ENCODE assay signal across 25 cellular contexts in the genomic region with DNA sequence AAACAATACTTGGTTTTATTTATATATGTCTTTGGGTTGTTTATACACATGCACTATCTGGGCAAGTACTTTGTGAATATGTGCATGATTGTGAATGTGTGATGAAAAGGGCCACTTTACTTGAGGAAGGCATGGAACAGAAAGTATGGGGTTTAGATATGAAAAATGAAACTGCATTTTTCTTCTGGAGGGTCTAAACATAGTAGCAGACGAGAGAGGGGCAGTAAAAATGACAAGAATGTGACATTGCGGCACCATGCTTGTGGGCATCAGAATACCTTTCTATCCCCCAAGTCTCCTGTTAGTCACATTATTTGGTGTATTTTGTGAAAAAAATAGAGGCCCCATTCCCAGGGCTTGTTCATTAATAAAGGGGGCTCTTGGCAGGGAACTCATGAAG. TPM values are rescaled to one million over a fixed set of nuclear protein-coding genes. Genes with fewer than 3 reads are reported as not detected.
DNase-seq lines count a peak whose midpoint lies in the region; ATAC-seq and TF ChIP-seq lines count a peak whose summit lies in the region.
"Had no signal": no experiment of that assay in that cellular context is flagged by ENCODE, and none has a peak within 500 bp of the region (broad histone marks: within the 10 kb centered on the region; RNA-seq: fewer than 3 reads in every experiment).

No MANE protein-coding gene starts in this region.

- H2AFZ ChIP-seq in GM23338 (no peak overlapping the region), neural progenitor cell (replicated peaks) (no peak overlapping the region), mammary epithelial cell (ENCODE audit: low read depth, low read length) (no peak overlapping the region)

- peaks cover 50% of the 10 kb centered on the region for H3K4me1 ChIP-seq in GM23338 (ENCODE audit: insufficient read depth)
- peaks cover 44% of the 10 kb centered on the region for H3K4me1 ChIP-seq in neural progenitor cell
- peaks cover 3% of the 10 kb centered on the region for H3K4me1 ChIP-seq in mammary epithelial cell (ENCODE audit: insufficient read depth, low read length)
- H3K4me1 ChIP-seq: psoas muscle, suprapubic skin had no signal

- ATAC-seq in GM23338 (no peak), HG03520 (IDR thresholded peaks at IDR 0.05; ENCODE audit: unreplicated experiment) (no peak)
- ATAC-seq: gastrocnemius medialis, psoas muscle had no signal

- dilution Hi-C loops in mammary epithelial cell (cut with HindIII; ENCODE audit: low sequenced_read_pairs) = no loop called here

- no peaks in the 10 kb centered on the region for H3K9me3 Mint-ChIP-seq in activated CD4-positive, alpha-beta memory T cell treated with anti-CD3 and anti-CD28 coated beads for 36 hours
- H3K9me3 Mint-ChIP-seq in activated CD4-positive, alpha-beta memory T cell treated with anti-CD3 and anti-CD28 coated beads, Interleukin-2, amount 10 ng/mL, durations not matched to agents 7 days and 5 days = no peaks in the 10 kb centered on the region
- H3K9me3 Mint-ChIP-seq in GM23338 (no peaks in the 10 kb centered on the region), neural progenitor cell (no peaks in the 10 kb centered on the region)
- no peaks in the 10 kb centered on the region for H3K9me3 Mint-ChIP-seq in activated naive CD8-positive, alpha-beta T cell treated with anti-CD3 and anti-CD28 coated beads for 36 hours
- H3K9me3 Mint-ChIP-seq: dendritic cell treated with granulocyte-macrophage colony-stimulating factor and Interleukin-4, amounts not matched to agents 40 ng/mL and 50 ng/mL, for 4 days; WTC11 had no signal

- BruUV-seq in mammary epithelial cell (replicated peaks; lab: Mats Ljungman, UMichigan) = no TSS peak

- peaks cover 31% of the 10 kb centered on the region for H3K4me1 Mint-ChIP-seq in activated CD4-positive, alpha-beta memory T cell treated with anti-CD3 and anti-CD28 coated beads for 36 hours (ENCODE audit: low read depth)
- peaks cover 10% of the 10 kb centered on the region for H3K4me1 Mint-ChIP-seq in activated CD4-positive, alpha-beta memory T cell treated with anti-CD3 and anti-CD28 coated beads, Interleukin-2, amount 10 ng/mL, durations not matched to agents 7 days and 5 days
- H3K4me1 Mint-ChIP-seq in GM23338 (peaks cover 55% of the 10 kb centered on the region), neural progenitor cell (peaks cover 39% of the 10 kb centered on the region)
- peaks cover 35% of the 10 kb centered on the region for H3K4me1 Mint-ChIP-seq in activated naive CD8-positive, alpha-beta T cell treated with anti-CD3 and anti-CD28 coated beads for 36 hours

- H3K27ac Mint-ChIP-seq in activated CD4-positive, alpha-beta memory T cell treated with anti-CD3 and anti-CD28 coated beads for 36 hours = peak overlapping the region; percentile 56
- no peak overlapping the region for H3K27ac Mint-ChIP-seq in activated CD4-positive, alpha-beta memory T cell treated with anti-CD3 and anti-CD28 coated beads, Interleukin-2, amount 10 ng/mL, durations not matched to agents 7 days and 5 days
- H3K27ac Mint-ChIP-seq in GM23338 (no peak overlapping the region), neural progenitor cell (no peak overlapping the region)
- peak overlapping the region; percentile 26 for H3K27ac Mint-ChIP-seq in activated naive CD8-positive, alpha-beta T cell treated with anti-CD3 and anti-CD28 coated beads for 36 hours
- H3K27ac Mint-ChIP-seq: dendritic cell treated with granulocyte-macrophage colony-stimulating factor and Interleukin-4, amounts not matched to agents 40 ng/mL and 50 ng/mL, for 4 days had no signal

- TF ChIP-seq CTCF in GM23338 (conservative IDR thresholded peaks at IDR 0.05; ENCODE audit: low read depth in 2 of 2) = no peak
- TF ChIP-seq CTCF in neural progenitor cell (IDR thresholded peaks at IDR 0.05) = no peak
- TF ChIP-seq CTCF in mammary epithelial cell (conservative IDR thresholded peaks at IDR 0.05 in 1 of 2, IDR thresholded peaks at IDR 0.05 in 1 of 2; ENCODE audit: extremely low read depth in 1 of 2, insufficient read depth in 1 of 2, low read depth in 1 of 2, low read length in 2 of 2) = no peak

- H3K27me3 ChIP-seq in GM23338 (ENCODE audit: insufficient read depth) = peaks cover 3% of the 10 kb centered on the region; the same call in 1 of the 2 replicates
- no peaks in the 10 kb centered on the region for H3K27me3 ChIP-seq in neural progenitor cell
- H3K27me3 ChIP-seq in mammary epithelial cell (ENCODE audit: insufficient read depth, low read length) = no peaks in the 10 kb centered on the region
- H3K27me3 ChIP-seq: gastrocnemius medialis, suprapubic skin had no signal

- H3K9me3 ChIP-seq in neural progenitor cell (ENCODE audit: low read depth) = no peaks in the 10 kb centered on the region
- no peaks in the 10 kb centered on the region for H3K9me3 ChIP-seq in mammary epithelial cell (replicated peaks; ENCODE audit: insufficient read depth, low read length)
- H3K9me3 ChIP-seq: gastrocnemius medialis, psoas muscle, SK-N-SH, suprapubic skin had no signal

- no peak overlapping the region for H3K4me3 ChIP-seq in GM23338
- peak overlapping the region; percentile 8 for H3K4me3 ChIP-seq in neural progenitor cell
- H3K4me3 ChIP-seq in mammary epithelial cell (replicated peaks in 1 of 3; ENCODE audit: insufficient read depth in 1 of 3, low read depth in 2 of 3, low read length in 3 of 3) = no peak overlapping the region
- H3K4me3 ChIP-seq: gastrocnemius medialis, psoas muscle, suprapubic skin had no signal

- no peak overlapping the region for H3K27ac ChIP-seq in GM23338 (ENCODE audit: low read depth)
- H3K27ac ChIP-seq in neural progenitor cell = no peak overlapping the region
- H3K27ac ChIP-seq in mammary epithelial cell (ENCODE audit: insufficient read depth, low read depth, low read length) = no peak overlapping the region
- H3K27ac ChIP-seq: psoas muscle, RWPE1, suprapubic skin had no signal

- H3K4me2 ChIP-seq in GM23338 (peak overlapping the region; percentile 14; the same call in 1 of the 2 replicates), neural progenitor cell (peak overlapping the region; percentile 67), mammary epithelial cell (ENCODE audit: insufficient read depth, low read depth, low read length) (no peak overlapping the region)
- H3K4me2 ChIP-seq: SK-N-SH had no signal

- H3K4me3 Mint-ChIP-seq in activated CD4-positive, alpha-beta memory T cell treated with anti-CD3 and anti-CD28 coated beads for 36 hours = no peak overlapping the region
- no peak overlapping the region for H3K4me3 Mint-ChIP-seq in activated CD4-positive, alpha-beta memory T cell treated with anti-CD3 and anti-CD28 coated beads, Interleukin-2, amount 10 ng/mL, durations not matched to agents 7 days and 5 days
- H3K4me3 Mint-ChIP-seq in GM23338 (no peak overlapping the region), neural progenitor cell (no peak overlapping the region)
- H3K4me3 Mint-ChIP-seq in activated naive CD8-positive, alpha-beta T cell treated with anti-CD3 and anti-CD28 coated beads for 36 hours = no peak overlapping the region
- H3K4me3 Mint-ChIP-seq: dendritic cell treated with granulocyte-macrophage colony-stimulating factor and Interleukin-4, amounts not matched to agents 40 ng/mL and 50 ng/mL, for 4 days; WTC11 had no signal

- DNase-seq in activated CD4-positive, alpha-beta memory T cell treated with anti-CD3 and anti-CD28 coated beads for 36 hours = peak; percentile 0
- DNase-seq in activated CD4-positive, alpha-beta memory T cell treated with anti-CD3 and anti-CD28 coated beads, Interleukin-2, amount 10 ng/mL, durations not matched to agents 7 days and 5 days = no peak
- DNase-seq in GM23338 (ENCODE audit: low spot score) = no peak
- DNase-seq in activated naive CD8-positive, alpha-beta T cell treated with anti-CD3 and anti-CD28 coated beads for 36 hours = no peak
- no peak for DNase-seq in neural progenitor cell (ENCODE audit: low spot score)
- DNase-seq in T-helper 1 cell = no peak
- no peak for DNase-seq in mammary epithelial cell
- DNase-seq: activated CD4-positive, alpha-beta T cell treated with anti-CD3 and anti-CD28 coated beads, Interleukin-2, amount 50 U/mL, for 48 hours; activated naive CD4-positive, alpha-beta T cell treated with Interleukin-2 at 50 U/mL for 16 hours; activated T-cell treated with anti-CD3 and anti-CD28 coated beads for 4 hours; AML-193; aorta; gastrocnemius medialis; GDM1; hypothalamus; NCI-H1694; NCI-H2171 treated with DMSO at 0.1 percent for 48 hours; NCI-H526; psoas muscle; SK-N-SH had no signal

- CTCF ChIA-PET in activated CD4-positive, alpha-beta memory T cell treated with anti-CD3 and anti-CD28 coated beads for 36 hours (lab: Charles Lee) = interaction anchor here (0.6 to 5.1 kb wide), 3 partner anchors 9 to 484 kb away, joined by 6 to 17 read pairs (median 7); no protein-coding TSS in a partner anchor
- CTCF ChIA-PET in activated CD4-positive, alpha-beta memory T cell treated with anti-CD3 and anti-CD28 coated beads, Interleukin-2, amount 10 ng/mL, durations not matched to agents 7 days and 5 days (lab: Charles Lee) = interaction anchor here (1.2 to 3.2 kb wide), 2 partner anchors 10 to 18 kb away, joined by 3 to 12 read pairs; no protein-coding TSS in a partner anchor
- CTCF ChIA-PET in mammary epithelial cell (lab: Charles Lee; ENCODE audit: low non-redundant PET) = interaction anchor here (0.6 kb wide), 1 partner anchor 281 kb away, joined by 5 read pairs; no protein-coding TSS in a partner anchor

- 87% methylated on average over 2 of the region's 2 CpGs for WGBS in mammary epithelial cell (ENCODE audit: low coverage, missing lambda C conversion rate)

- intact Hi-C loops in activated CD4-positive, alpha-beta memory T cell treated with anti-CD3 and anti-CD28 coated beads for 36 hours (cut with micrococcal nuclease) = no loop called here
- intact Hi-C loops in mammary epithelial cell (cut with micrococcal nuclease) = no loop called here

- H4K20me1 ChIP-seq in GM23338 (replicated peaks; ENCODE audit: insufficient read depth) = no peaks in the 10 kb centered on the region
- no peaks in the 10 kb centered on the region for H4K20me1 ChIP-seq in neural progenitor cell (ENCODE audit: low read depth)
- no peaks in the 10 kb centered on the region for H4K20me1 ChIP-seq in mammary epithelial cell (ENCODE audit: insufficient read depth, low read length)

- POLR2A ChIA-PET in activated CD4-positive, alpha-beta memory T cell treated with anti-CD3 and anti-CD28 coated beads for 36 hours (lab: Charles Lee) = no interaction called here
- POLR2A ChIA-PET in activated CD4-positive, alpha-beta memory T cell treated with anti-CD3 and anti-CD28 coated beads, Interleukin-2, amount 10 ng/mL, durations not matched to agents 7 days and 5 days (lab: Charles Lee) = no interaction called here

- no peaks in the 10 kb centered on the region for H3K27me3 Mint-ChIP-seq in activated CD4-positive, alpha-beta memory T cell treated with anti-CD3 and anti-CD28 coated beads for 36 hours
- no peaks in the 10 kb centered on the region for H3K27me3 Mint-ChIP-seq in activated CD4-positive, alpha-beta memory T cell treated with anti-CD3 and anti-CD28 coated beads, Interleukin-2, amount 10 ng/mL, durations not matched to agents 7 days and 5 days
- H3K27me3 Mint-ChIP-seq in GM23338 (ENCODE audit: insufficient read depth, low read depth, poor library complexity) = peaks cover 7% of the 10 kb centered on the region
- H3K27me3 Mint-ChIP-seq in activated naive CD8-positive, alpha-beta T cell treated with anti-CD3 and anti-CD28 coated beads for 36 hours = no peaks in the 10 kb centered on the region
- peaks cover 6% of the 10 kb centered on the region for H3K27me3 Mint-ChIP-seq in neural progenitor cell (ENCODE audit: insufficient read depth, low read depth)

- H3K36me3 ChIP-seq in GM23338 (ENCODE audit: insufficient read depth) (no peaks in the 10 kb centered on the region), neural progenitor cell (no peaks in the 10 kb centered on the region), mammary epithelial cell (ENCODE audit: insufficient read depth, low read length) (no peaks in the 10 kb centered on the region)

- peaks cover 18% of the 10 kb centered on the region for H3K36me3 Mint-ChIP-seq in activated CD4-positive, alpha-beta memory T cell treated with anti-CD3 and anti-CD28 coated beads for 36 hours
- peaks cover 60% of the 10 kb centered on the region for H3K36me3 Mint-ChIP-seq in activated CD4-positive, alpha-beta memory T cell treated with anti-CD3 and anti-CD28 coated beads, Interleukin-2, amount 10 ng/mL, durations not matched to agents 7 days and 5 days (ENCODE audit: low read depth)
- H3K36me3 Mint-ChIP-seq in GM23338 (ENCODE audit: low read depth) = no peaks in the 10 kb centered on the region
- H3K36me3 Mint-ChIP-seq in activated naive CD8-positive, alpha-beta T cell treated with anti-CD3 and anti-CD28 coated beads for 36 hours = peaks cover 2% of the 10 kb centered on the region
- no peaks in the 10 kb centered on the region for H3K36me3 Mint-ChIP-seq in neural progenitor cell
- H3K36me3 Mint-ChIP-seq: WTC11 had no signal

- H3K9me2 ChIP-seq in GM23338 (ENCODE audit: insufficient read depth) = no peaks in the 10 kb centered on the region
- H3K9me2 ChIP-seq: SK-N-SH had no signal

- H3K9ac ChIP-seq in neural progenitor cell (no peak overlapping the region), mammary epithelial cell (ENCODE audit: insufficient read depth, low read length) (no peak overlapping the region)
- H3K9ac ChIP-seq: SK-N-SH had no signal

- in situ Hi-C loops in mammary epithelial cell (cut with MboI; ENCODE audit: low sequenced_read_pairs in 2 of 2) = loop anchor here in 1 of 2 donors (25.0 kb wide), 1 partner anchor 231 kb away; a partner anchor contains a TSS

- H3F3A ChIP-seq in GM23338 (replicated peaks; ENCODE audit: low read depth) (no peaks in the 10 kb centered on the region), neural progenitor cell (ENCODE audit: low read depth) (peaks cover 39% of the 10 kb centered on the region)

- H3K79me2 ChIP-seq in GM23338 (replicated peaks; ENCODE audit: insufficient read depth) = no peaks in the 10 kb centered on the region
- no peaks in the 10 kb centered on the region for H3K79me2 ChIP-seq in neural progenitor cell (ENCODE audit: low read depth)
- H3K79me2 ChIP-seq in mammary epithelial cell (ENCODE audit: insufficient read depth, low read length) = no peaks in the 10 kb centered on the region

RNA-seq across cellular contexts. Expression of a gene that starts 15.4 kb away (rescaled TPM):
- total RNA-seq in activated CD4-positive, alpha-beta memory T cell treated with anti-CD3 and anti-CD28 coated beads for 36 hours = 10 to 100 TPM; 21.9 to 23.0 TPM
- 10 to 100 TPM; 17.4 to 19.0 TPM for total RNA-seq in activated CD4-positive, alpha-beta memory T cell treated with anti-CD3 and anti-CD28 coated beads, Interleukin-2, amount 10 ng/mL, durations not matched to agents 7 days and 5 days
- 85.1 and 86.5 TPM in 2 replicates for total RNA-seq in GM23338 (2014; rRNA removed; shearing (Covaris generic))
- 26.6 and 35.1 TPM in 2 replicates for polyA plus RNA-seq in GM23338 (2016; fragmentation: Nextera tagmentation; extraction: Ambion mirVana)
- total RNA-seq in activated naive CD8-positive, alpha-beta T cell treated with anti-CD3 and anti-CD28 coated beads for 36 hours = 10 to 100 TPM; 15.9 to 17.3 TPM
- 121 and 125 TPM in 2 replicates for total RNA-seq in neural progenitor cell (ENCODE audit: low replicate concordance)
- total RNA-seq in mammary epithelial cell = 100 to 1,000 TPM; 148 to 227 TPM
- 107 TPM for polyA plus RNA-seq in mammary epithelial cell
- 148 TPM for polyA minus RNA-seq in mammary epithelial cell

Comparison
In these comparisons a context has a peak if more than half of its experiments do, and no peak if none do; other contexts are left out.
1. H3K27ac Mint-ChIP-seq: peak in activated CD4-positive, alpha-beta memory T cell treated with anti-CD3 and anti-CD28 coated beads for 36 hours (single experiment) and activated naive CD8-positive, alpha-beta T cell treated with anti-CD3 and anti-CD28 coated beads for 36 hours (single experiment); none in activated CD4-positive, alpha-beta memory T cell treated with anti-CD3 and anti-CD28 coated beads, Interleukin-2, amount 10 ng/mL, durations not matched to agents 7 days and 5 days (single experiment), GM23338 (single experiment) and neural progenitor cell (single experiment).